In genomic region chr2:196170681-196171247, GRCh38 we compare ENCODE assay signal across 8 cellular contexts. TPM values are rescaled to one million over a fixed set of nuclear protein-coding genes. Genes with fewer than 3 reads are reported as not detected.
DNase-seq lines count a peak whose midpoint lies in the region; ATAC-seq, FAIRE-seq and TF ChIP-seq lines count a peak whose summit lies in the region.

No MANE protein-coding gene starts in this region.

- H3K27ac Mint-ChIP-seq in brain (peak overlapping the region in 4 of 5 experiments; percentile 46 to 77 (median 66)), immature natural killer cell (peak overlapping the region; percentile 94 to 99 (median 97))
- peak overlapping the region; percentile 98 for H3K27ac Mint-ChIP-seq in stimulated activated effector memory CD8-positive, alpha-beta T cell treated with anti-CD3 and anti-CD28 coated beads, Interleukin-12 subunit alpha, Interleukin-12 subunit beta, amount 100 ng/mL, for 72 hours

- H3K4me3 ChIP-seq in A549 (peak overlapping the region; percentile 90), GM12865 (ENCODE audit: low read depth, low read length) (peak overlapping the region; percentile 97)

- no peak for TF ChIP-seq EP300 in A549 (IDR thresholded peaks at IDR 0.05)

- H3K4me1 Mint-ChIP-seq in brain (peaks cover 42% of the 10 kb centered on the region), immature natural killer cell (peaks cover 55 to 64% of the 10 kb centered on the region in 2 donors)
- peaks cover 29% of the 10 kb centered on the region for H3K4me1 Mint-ChIP-seq in stimulated activated effector memory CD8-positive, alpha-beta T cell treated with anti-CD3 and anti-CD28 coated beads, Interleukin-12 subunit alpha, Interleukin-12 subunit beta, amount 100 ng/mL, for 72 hours

- peaks cover 32% of the 10 kb centered on the region for H3K4me1 ChIP-seq in A549

- FAIRE-seq in A549 (lab: Jason Lieb, UNC) (no peak), RCC 7860 (lab: Jason Lieb, UNC) (no peak)

- H3K4me2 ChIP-seq in A549 = peak overlapping the region; percentile 79

- ATAC-seq in A549 (peak; percentile 60 to 65), HG02943 (IDR thresholded peaks at IDR 0.05; ENCODE audit: low read depth, unreplicated experiment) (peak; percentile 11), HG03565 (IDR thresholded peaks at IDR 0.05; ENCODE audit: unreplicated experiment) (no peak)
- peak; percentile 41 for ATAC-seq in stimulated activated effector memory CD8-positive, alpha-beta T cell treated with anti-CD3 and anti-CD28 coated beads, Interleukin-12 subunit alpha, Interleukin-12 subunit beta, amount 100 ng/mL, for 72 hours

- no peaks in the 10 kb centered on the region for H3K36me3 Mint-ChIP-seq in brain
- peaks cover 0 to 8% (median 8%) of the 10 kb centered on the region in 3 donors for H3K36me3 Mint-ChIP-seq in immature natural killer cell
- H3K36me3 Mint-ChIP-seq in stimulated activated effector memory CD8-positive, alpha-beta T cell treated with anti-CD3 and anti-CD28 coated beads, Interleukin-12 subunit alpha, Interleukin-12 subunit beta, amount 100 ng/mL, for 72 hours = peaks cover 59% of the 10 kb centered on the region

- WGBS in A549 (ENCODE audit: missing lambda C conversion rate) = 3% methylated on average over 38 of the region's 53 CpGs

- peak overlapping the region; percentile 82 to 91 for H3K27ac ChIP-seq in A549

- H3K27me3 Mint-ChIP-seq in brain = peaks cover 20% of the 10 kb centered on the region
- H3K27me3 Mint-ChIP-seq in immature natural killer cell (ENCODE audit: low read depth in 3 of 3) = peaks cover 14 to 30% (median 23%) of the 10 kb centered on the region in 3 donors

- H3K4me3 Mint-ChIP-seq in brain = peak overlapping the region; percentile 89 to 97 (median 94)
- H3K4me3 Mint-ChIP-seq in immature natural killer cell = peak overlapping the region; percentile 96 to 99 (median 97)
- peak overlapping the region; percentile 94 for H3K4me3 Mint-ChIP-seq in stimulated activated effector memory CD8-positive, alpha-beta T cell treated with anti-CD3 and anti-CD28 coated beads, Interleukin-12 subunit alpha, Interleukin-12 subunit beta, amount 100 ng/mL, for 72 hours

- peak in 1 of 2 experiments; percentile 31 for DNase-seq in A549 (ENCODE audit: low read depth in 1 of 2, low spot score in 1 of 2)
- DNase-seq in GM12865 (ENCODE audit: low read depth) = peak; percentile 57
- DNase-seq in RCC 7860 (ENCODE audit: low spot score) = peak; percentile 28
- DNase-seq in immature natural killer cell = peak; percentile 43 to 54 (median 50)
- peak in 1 of 2 donors; percentile 80 for DNase-seq in stimulated activated effector memory CD8-positive, alpha-beta T cell treated with anti-CD3 and anti-CD28 coated beads, Interleukin-12 subunit alpha, Interleukin-12 subunit beta, amount 100 ng/mL, for 72 hours (ENCODE audit: low spot score in 2 of 2)

- no peak for TF ChIP-seq POLR2A in A549 (IDR thresholded peaks at IDR 0.05; ENCODE audit: low read length)

- H3K9me3 Mint-ChIP-seq in brain (no peaks in the 10 kb centered on the region), immature natural killer cell (no peaks in the 10 kb centered on the region)
- H3K9me3 Mint-ChIP-seq in stimulated activated effector memory CD8-positive, alpha-beta T cell treated with anti-CD3 and anti-CD28 coated beads, Interleukin-12 subunit alpha, Interleukin-12 subunit beta, amount 100 ng/mL, for 72 hours = no peaks in the 10 kb centered on the region

- TF ChIP-seq CTCF in A549 (IDR thresholded peaks at IDR 0.05) (no peak; the same call in 2 of the 3 replicates), GM12865 (IDR thresholded peaks at IDR 0.05; ENCODE audit: insufficient read depth, low read depth, low read length, missing control alignments) (no peak), brain (conservative IDR thresholded peaks at IDR 0.05) (no peak)

- no peaks in the 10 kb centered on the region for H3K9me3 ChIP-seq in A549

- POLR2A ChIA-PET in A549 (lab: Yijun Ruan, JAX) = interaction anchor here (0.6 to 1.5 kb wide), 8 partner anchors 11 to 106 kb away, joined by 3 to 11 read pairs (median 4); partner anchors contain the start of gene DNAH7

- CTCF ChIA-PET in A549 (lab: Yijun Ruan, JAX) = interaction anchor here (0.6 to 1.9 kb wide), 4 partner anchors 90 to 1207 kb away, joined by 3 to 6 read pairs (median 6); no protein-coding TSS in a partner anchor

- no peak for TF ChIP-seq RAD21 in A549 (conservative IDR thresholded peaks at IDR 0.05 in 1 of 2, IDR thresholded peaks at IDR 0.05 in 1 of 2)

TF ChIP-seq in A549, 52 proteins besides CTCF, POLR2A, EP300 and RAD21:
- TF ChIP-seq GATA3 (IDR thresholded peaks at IDR 0.05; ENCODE audit: borderline replicate concordance) (peak; percentile 8; the same call in 1 of the 2 replicates), MAX (IDR thresholded peaks at IDR 0.05) (peak; percentile 8; the same call in 1 of the 2 replicates), PHF8 (IDR thresholded peaks at IDR 0.05; ENCODE audit: borderline replicate concordance, low read depth) (no peak)

RNA-seq across cellular contexts. Expression of gene STK17B, which starts 0.6 kb away (rescaled TPM):
- polyA plus RNA-seq in A549 (2011; rRNA removed) (8.6 and 9.2 TPM in 2 replicates), A549 (2017; fragmentation: RNase III; extraction: RNeasy Plus Mini Kit Qiagen cat#74134 plus additional on column Dnase treatment) (3.6 to 4.0 TPM (median 3.7 TPM) in 3 replicates), brain (ENCODE audit: insufficient read depth, low read depth, low replicate concordance) (1.5 TPM), immature natural killer cell (10 to 100 TPM; 45.8 to 68.1 (median 68.0) TPM)
- 0.95 and 1.0 TPM in 2 replicates for polyA plus RNA-seq in A549 (2012; cell fraction: cytosol; rRNA removed)
- polyA plus RNA-seq in A549 (2012; cell fraction: nucleus; rRNA removed) = 0.55 and 1.0 TPM in 2 replicates
- 4.1 and 4.5 TPM in 2 replicates for polyA minus RNA-seq in A549 (2011; rRNA and poly(A)+ RNA removed)

Comparison
In these comparisons a context has a peak if more than half of its experiments do, and no peak if none do; other contexts are left out.
1. RNA of gene STK17B, which starts 0.6 kb away (polyA plus RNA-seq): 45.8 to 68.1 TPM in immature natural killer cell; 0.55 to 9.2 TPM in A549 and 1.5 TPM in brain (single experiment); every median in the first group is over 4 times any median in the second.
2. Peak in every context shown above with its lines, with median percentiles within 50 percentile points of each other: H3K27ac Mint-ChIP-seq and H3K4me3 Mint-ChIP-seq.